ENCODE assay signal across 31 cellular contexts in genomic region chr7:66841898-66842297, GRCh38.
"Had no signal": no experiment of that assay in that cellular context is flagged by ENCODE, and none has a peak within 500 bp of the region (broad histone marks: within the 10 kb centered on the region; RNA-seq: fewer than 3 reads in every experiment).

No MANE protein-coding gene starts in this region.

- H3K27me3 ChIP-seq: ascending aorta, breast epithelium, cardiac muscle cell, dorsolateral prefrontal cortex had no signal

- H3K4me3 Mint-ChIP-seq: activated CD4-positive, alpha-beta memory T cell treated with anti-CD3 and anti-CD28 coated beads, Interleukin-2, amount 10 ng/mL, durations not matched to agents 7 days and 5 days; activated CD4-positive, alpha-beta T cell treated with anti-CD3 and anti-CD28 coated beads, Interleukin-2, amount 10 ng/mL, durations not matched to agents 7 days and 5 days; activated naive CD4-positive, alpha-beta T cell treated with anti-CD3 and anti-CD28 coated beads, Interleukin-2, amount 10 ng/mL, durations not matched to agents 7 days and 5 days; activated naive CD8-positive, alpha-beta T cell treated with anti-CD3 and anti-CD28 coated beads, Interleukin-2, amount 10 ng/mL, durations not matched to agents 7 days and 5 days; activated T-cell treated with anti-CD3 and anti-CD28 coated beads, Interleukin-2, amount 50 U/mL, for 24 hours; activated T-cell treated with anti-CD3 and anti-CD28 coated beads, Interleukin-2, amount 50 U/mL, for 72 hours; dendritic cell treated with granulocyte-macrophage colony-stimulating factor and Interleukin-4, amounts not matched to agents 40 ng/mL and 50 ng/mL, for 4 days; endodermal cell; T-helper 2 cell treated with Interferon-gamma antibody and Interleukin-4, amounts not matched to agents 5 μg/mL and 100 μg/mL, for 36 hours had no signal

- H3K27ac Mint-ChIP-seq: activated CD4-positive, alpha-beta memory T cell treated with anti-CD3 and anti-CD28 coated beads, Interleukin-2, amount 10 ng/mL, durations not matched to agents 7 days and 5 days; activated CD4-positive, alpha-beta T cell treated with anti-CD3 and anti-CD28 coated beads, Interleukin-2, amount 10 ng/mL, durations not matched to agents 7 days and 5 days; activated naive CD4-positive, alpha-beta T cell treated with anti-CD3 and anti-CD28 coated beads, Interleukin-2, amount 10 ng/mL, durations not matched to agents 7 days and 5 days; activated naive CD4-positive, alpha-beta T cell treated with anti-CD3 and anti-CD28 coated beads, Interleukin-2, amount 50 U/mL, for 72 hours; activated naive CD8-positive, alpha-beta T cell treated with anti-CD3 and anti-CD28 coated beads, Interleukin-2, amount 10 ng/mL, durations not matched to agents 7 days and 5 days; activated T-cell treated with anti-CD3 and anti-CD28 coated beads, Interleukin-2, amount 50 U/mL, for 24 hours; activated T-cell treated with anti-CD3 and anti-CD28 coated beads, Interleukin-2, amount 50 U/mL, for 72 hours; brain; endodermal cell; T-helper 2 cell treated with Interferon-gamma antibody and Interleukin-4, amounts not matched to agents 5 μg/mL and 100 μg/mL, for 36 hours had no signal

- DNase-seq: activated CD4-positive, alpha-beta memory T cell treated with anti-CD3 and anti-CD28 coated beads, Interleukin-2, amount 10 ng/mL, durations not matched to agents 7 days and 5 days; activated CD4-positive, alpha-beta T cell treated with anti-CD3 and anti-CD28 coated beads for 1 hour; activated CD4-positive, alpha-beta T cell treated with anti-CD3 and anti-CD28 coated beads for 4 hours; activated CD4-positive, alpha-beta T cell treated with anti-CD3 and anti-CD28 coated beads, Interleukin-2, amount 10 ng/mL, durations not matched to agents 7 days and 5 days; activated CD4-positive, alpha-beta T cell treated with anti-CD3 and anti-CD28 coated beads, Interleukin-2, amount 50 U/mL, for 4 hours; activated CD8-positive, alpha-beta memory T cell treated with anti-CD3 and anti-CD28 coated beads, Interleukin-2, amount 50 U/mL, for 48 hours; activated gamma-delta T cell; activated naive CD4-positive, alpha-beta T cell; activated naive CD4-positive, alpha-beta T cell treated with anti-CD3 and anti-CD28 coated beads, Interleukin-2, amount 10 ng/mL, durations not matched to agents 7 days and 5 days; activated naive CD8-positive, alpha-beta T cell treated with anti-CD3 and anti-CD28 coated beads, Interleukin-2, amount 10 ng/mL, durations not matched to agents 7 days and 5 days; activated T-cell treated with anti-CD3 and anti-CD28 coated beads for 4 hours; activated T-cell treated with anti-CD3 and anti-CD28 coated beads, Interleukin-2, amount 50 U/mL, for 24 hours; activated T-cell treated with anti-CD3 and anti-CD28 coated beads, Interleukin-2, amount 50 U/mL, for 72 hours; central memory CD4-positive, alpha-beta T cell; cerebellar nuclear complex; effector memory CD4-positive, alpha-beta T cell; endodermal cell; foreskin fibroblast; T-helper 1 cell; T-helper 17 cell; T1000 had no signal

- ATAC-seq: activated naive CD4-positive, alpha-beta T cell treated with anti-CD3 and anti-CD28 coated beads, Interleukin-2, amount 50 U/mL, for 72 hours; activated T-cell treated with anti-CD3 and anti-CD28 coated beads, Interleukin-2, amount 50 U/mL, for 72 hours; esophagus mucosa; T-helper 17 cell had no signal

- H3K9me3 ChIP-seq: ascending aorta, breast epithelium had no signal

- H3K4me1 ChIP-seq: breast epithelium had no signal

- H3K36me3 Mint-ChIP-seq: brain had no signal

- H3K36me3 ChIP-seq: ascending aorta, breast epithelium, cardiac muscle cell had no signal

- H3K27ac ChIP-seq: ascending aorta, breast epithelium, cardiac muscle cell, coronary artery, dorsolateral prefrontal cortex had no signal

- H3K4me3 ChIP-seq: ascending aorta, breast epithelium, cardiac muscle cell, coronary artery, dorsolateral prefrontal cortex had no signal

- H3K27me3 Mint-ChIP-seq: activated CD4-positive, alpha-beta T cell treated with anti-CD3 and anti-CD28 coated beads, Interleukin-2, amount 10 ng/mL, durations not matched to agents 7 days and 5 days; activated naive CD8-positive, alpha-beta T cell treated with anti-CD3 and anti-CD28 coated beads, Interleukin-2, amount 10 ng/mL, durations not matched to agents 7 days and 5 days; activated T-cell treated with anti-CD3 and anti-CD28 coated beads, Interleukin-2, amount 50 U/mL, for 24 hours; dendritic cell treated with granulocyte-macrophage colony-stimulating factor and Interleukin-4, amounts not matched to agents 40 ng/mL and 50 ng/mL, for 4 days; T-helper 17 cell had no signal

- H3K9me3 Mint-ChIP-seq: activated CD4-positive, alpha-beta memory T cell treated with anti-CD3 and anti-CD28 coated beads, Interleukin-2, amount 10 ng/mL, durations not matched to agents 7 days and 5 days; activated naive CD4-positive, alpha-beta T cell treated with anti-CD3 and anti-CD28 coated beads, Interleukin-2, amount 50 U/mL, for 72 hours; activated naive CD8-positive, alpha-beta T cell treated with anti-CD3 and anti-CD28 coated beads, Interleukin-2, amount 10 ng/mL, durations not matched to agents 7 days and 5 days; activated T-cell treated with anti-CD3 and anti-CD28 coated beads, Interleukin-2, amount 50 U/mL, for 72 hours; dendritic cell treated with granulocyte-macrophage colony-stimulating factor and Interleukin-4, amounts not matched to agents 40 ng/mL and 50 ng/mL, for 4 days; endodermal cell; T-helper 2 cell treated with Interferon-gamma antibody and Interleukin-4, amounts not matched to agents 5 μg/mL and 100 μg/mL, for 36 hours had no signal
